Comparison of ENCODE assay signal across 17 cellular contexts in genomic region chr22:32847067-32847491, GRCh38. TPM values are rescaled to one million over a fixed set of nuclear protein-coding genes. Genes with fewer than 3 reads are reported as not detected.
DNase-seq lines count a peak whose midpoint lies in the region; ATAC-seq and TF ChIP-seq lines count a peak whose summit lies in the region.
"Had no signal": no experiment of that assay in that cellular context is flagged by ENCODE, and none has a peak within 500 bp of the region (broad histone marks: within the 10 kb centered on the region; RNA-seq: fewer than 3 reads in every experiment).

No MANE protein-coding gene starts in this region.

- no TSS peak for BruUV-seq in PC-3 (replicated peaks; lab: Mats Ljungman, UMichigan)

- H3K4me2 ChIP-seq in PC-3 (ENCODE audit: low read length): no peak overlapping the region

- H3K9me2 ChIP-seq in PC-3 (replicated peaks; ENCODE audit: low read length): no peaks in the 10 kb centered on the region

- TF ChIP-seq POLR2A in lower leg skin (IDR thresholded peaks at IDR 0.05) (no peak), testis (IDR thresholded peaks at IDR 0.05) (no peak)

- no peaks in the 10 kb centered on the region for H3K36me3 Mint-ChIP-seq in CD8-positive, alpha-beta memory T cell

- no peak overlapping the region for H2AFZ ChIP-seq in PC-3 (ENCODE audit: low read length)

- no peaks in the 10 kb centered on the region for H4K20me1 ChIP-seq in PC-3 (ENCODE audit: low read length)

- 15 to 37% methylated on average over 13 of the region's 13 CpGs for WGBS in lower leg skin, 2 donors
- 51 to 84% methylated on average over 11 to 13 of the region's 13 CpGs for WGBS in testis, 2 donors

- H3K27ac Mint-ChIP-seq in CD8-positive, alpha-beta memory T cell: no peak overlapping the region

- TF ChIP-seq CTCF in choroid plexus epithelial cell (conservative IDR thresholded peaks at IDR 0.05; ENCODE audit: low read depth, low read length): no peak
- no peak for TF ChIP-seq CTCF in lower leg skin (IDR thresholded peaks at IDR 0.05)
- no peak for TF ChIP-seq CTCF in testis (IDR thresholded peaks at IDR 0.05)
- TF ChIP-seq CTCF in PC-3 (conservative IDR thresholded peaks at IDR 0.05; ENCODE audit: low read depth, low read length): no peak

- H3K4me1 ChIP-seq in testis (peaks cover 38% of the 10 kb centered on the region), PC-3 (ENCODE audit: insufficient read depth, low read length) (no peaks in the 10 kb centered on the region)
- H3K4me1 ChIP-seq in CD8-positive, alpha-beta memory T cell (ENCODE audit: insufficient read depth, low read length): no peaks in the 10 kb centered on the region

- no peak overlapping the region for H3K27ac ChIP-seq in testis
- H3K27ac ChIP-seq in CD8-positive, alpha-beta memory T cell (ENCODE audit: low read depth, low read length): no peak overlapping the region
- H3K27ac ChIP-seq in PC-3 (ENCODE audit: low read length): no peak overlapping the region
- H3K27ac ChIP-seq: brain microvascular endothelial cell had no signal

- POLR2A ChIA-PET in CD8-positive, alpha-beta memory T cell (lab: Charles Lee): no interaction called here
- POLR2A ChIA-PET in PC-3 (lab: Charles Lee; ENCODE audit: unreplicated experiment): no interaction called here

- H3K4me3 ChIP-seq in choroid plexus epithelial cell (ENCODE audit: low read depth, low read length) (no peak overlapping the region), lower leg skin (ENCODE audit: low read depth, poor library complexity, severe bottlenecking) (no peak overlapping the region), testis (no peak overlapping the region), PC-3 (ENCODE audit: low read length) (no peak overlapping the region)
- no peak overlapping the region for H3K4me3 ChIP-seq in CD8-positive, alpha-beta memory T cell (ENCODE audit: low read length)

- no peaks in the 10 kb centered on the region for H3K27me3 ChIP-seq in testis
- no peaks in the 10 kb centered on the region for H3K27me3 ChIP-seq in CD8-positive, alpha-beta memory T cell (ENCODE audit: insufficient read depth, low read length, poor library complexity, severe bottlenecking)
- H3K27me3 ChIP-seq in PC-3 (ENCODE audit: low read length): no peaks in the 10 kb centered on the region
- H3K27me3 ChIP-seq: brain microvascular endothelial cell had no signal

- no peaks in the 10 kb centered on the region for H3K4me1 Mint-ChIP-seq in CD8-positive, alpha-beta memory T cell

- ATAC-seq in PC-3: no peak

- no peaks in the 10 kb centered on the region for H3F3A ChIP-seq in PC-3 (ENCODE audit: low read length, unreplicated experiment)

- H3K9me3 ChIP-seq in testis (no peaks in the 10 kb centered on the region), PC-3 (ENCODE audit: low read length) (no peaks in the 10 kb centered on the region)
- no peaks in the 10 kb centered on the region for H3K9me3 ChIP-seq in CD8-positive, alpha-beta memory T cell (ENCODE audit: low read length)

- H3K4me3 Mint-ChIP-seq in CD8-positive, alpha-beta memory T cell: no peak overlapping the region

- no peaks in the 10 kb centered on the region for H3K79me2 ChIP-seq in PC-3 (ENCODE audit: low read length)

- peaks cover 0 to 2% (median 0%) of the 10 kb centered on the region in 5 donors for H3K9me3 Mint-ChIP-seq in CD8-positive, alpha-beta memory T cell

- H3K27me3 Mint-ChIP-seq in CD8-positive, alpha-beta memory T cell: peaks cover 3 to 24% of the 10 kb centered on the region in 2 donors

- H3K9ac ChIP-seq in PC-3 (ENCODE audit: low read length): no peak overlapping the region

- DNase-seq in M059J (ENCODE audit: low read depth): peak; percentile 39
- peak; percentile 26 for DNase-seq in choroid plexus epithelial cell (ENCODE audit: low read depth)
- peak; percentile 88 to 94 for DNase-seq in lower leg skin (ENCODE audit: low spot score in 2 of 2)
- peak; percentile 33 for DNase-seq in testis
- DNase-seq in CD8-positive, alpha-beta memory T cell: no peak
- DNase-seq in cortex of kidney (lab: John Stamatoyannopoulos, UW): no peak
- no peak for DNase-seq in activated T-cell treated with anti-CD3 and anti-CD28 coated beads, Interleukin-2, amount 50 U/mL, for 1 hour
- no peak for DNase-seq in PC-3
- DNase-seq: activated CD8-positive, alpha-beta memory T cell treated with anti-CD3 and anti-CD28 coated beads for 24 hours; activated gamma-delta T cell; AML-193; brain microvascular endothelial cell; glutamatergic neuron; kidney; MV-4-11; NCI-H226; stimulated activated CD4-positive, alpha-beta T cell treated with anti-CD3 and anti-CD28 coated beads, Interleukin-1b, Interleukin-23, amount 100 ng/mL, for 48 hours had no signal

- CTCF ChIA-PET in CD8-positive, alpha-beta memory T cell (lab: Charles Lee): no interaction called here
- CTCF ChIA-PET in PC-3 (lab: Charles Lee): no interaction called here

- intact Hi-C loops in lower leg skin (cut with DNase I; ENCODE audit: low total_unique reads) (no loop called here), testis (cut with DNase I; ENCODE audit: low total_unique reads) (no loop called here), PC-3 (cut with micrococcal nuclease) (no loop called here)

- H3K36me3 ChIP-seq in testis (ENCODE audit: low read depth, missing control alignments): no peaks in the 10 kb centered on the region
- H3K36me3 ChIP-seq in CD8-positive, alpha-beta memory T cell (ENCODE audit: insufficient read depth, low read length): no peaks in the 10 kb centered on the region
- no peaks in the 10 kb centered on the region for H3K36me3 ChIP-seq in PC-3 (ENCODE audit: low read depth, low read length)

RNA-seq across cellular contexts. Expression of gene TIMP3, which starts 45.6 kb away (rescaled TPM):
- 45.9 and 62.1 TPM in 2 replicates for total RNA-seq in M059J (2014; rRNA removed; shearing (Covaris generic))
- 100 to 1,000 TPM in 3 of 4 donors, 10 to 100 TPM in 1; 68.1 to 381 (median 202) TPM for total RNA-seq in lower leg skin
- 100 to 1,000 TPM; 200 to 201 TPM for total RNA-seq in testis
- 214 TPM for polyA plus RNA-seq in testis (ENCODE audit: insufficient read depth, low read depth, low replicate concordance)
- under 1 TPM; 0.22 to 0.24 TPM for total RNA-seq in CD8-positive, alpha-beta memory T cell
- polyA plus RNA-seq in CD8-positive, alpha-beta memory T cell: not detected
- 0.12 TPM in 1 of 2 replicates, not detected in the other for total RNA-seq in PC-3 (2014; rRNA removed)

Comparison
In these comparisons a context has a peak if more than half of its experiments do, and no peak if none do; other contexts are left out.
1. DNase-seq: peak in M059J (single experiment), choroid plexus epithelial cell (single experiment), lower leg skin (2 of 2) and testis (single experiment); none in CD8-positive, alpha-beta memory T cell (0 of 5), cortex of kidney (single experiment), activated T-cell treated with anti-CD3 and anti-CD28 coated beads, Interleukin-2, amount 50 U/mL, for 1 hour (single experiment) and PC-3 (single experiment).
2. RNA of gene TIMP3, which starts 45.6 kb away (total RNA-seq): 68.1 to 381 TPM in lower leg skin, 200 to 201 TPM in testis and 45.9 to 62.1 TPM in M059J; 0.22 to 0.24 TPM in CD8-positive, alpha-beta memory T cell and 0.12 TPM in PC-3; every median in the first group is over 10 times any median in the second.